ENCODE assay signal across 36 cellular contexts in genomic region chr2:227433171-227433570, GRCh38. TPM values are rescaled to one million over a fixed set of nuclear protein-coding genes. Genes with fewer than 3 reads are reported as not detected.
"Had no signal": no experiment of that assay in that cellular context is flagged by ENCODE, and none has a peak within 500 bp of the region (broad histone marks: within the 10 kb centered on the region; RNA-seq: fewer than 3 reads in every experiment).

No MANE protein-coding gene starts in this region.

- ATAC-seq: activated CD4-positive, CD25-positive, alpha-beta regulatory T cell treated with anti-CD3 and anti-CD28 coated beads, Interleukin-2, amount 50 U/mL, for 24 hours; activated CD8-positive, alpha-beta T cell treated with anti-CD3 and anti-CD28 coated beads for 36 hours; activated T-cell treated with anti-CD3 and anti-CD28 coated beads, Interleukin-2, amount 50 U/mL, for 4 hours; activated T-helper 17 cell treated with anti-CD3 and anti-CD28 coated beads, Interleukin-2, amount 50 U/mL, for 72 hours; foreskin keratinocyte; gastrocnemius medialis; heart left ventricle; T-helper 17 cell had no signal

- DNase-seq: activated B cell treated with CpG ODN at 0.5 μM for 24 hours; activated CD4-positive, alpha-beta T cell treated with anti-CD3 and anti-CD28 coated beads for 48 hours; activated CD4-positive, alpha-beta T cell treated with anti-CD3 and anti-CD28 coated beads, Interleukin-2, amount 50 U/mL, for 1 hour; activated CD4-positive, alpha-beta T cell treated with anti-CD3 and anti-CD28 coated beads, Interleukin-2, amount 50 U/mL, for 48 hours; activated CD8-positive, alpha-beta memory T cell treated with anti-CD3 and anti-CD28 coated beads for 24 hours; activated CD8-positive, alpha-beta T cell treated with anti-CD3 and anti-CD28 coated beads for 36 hours; activated effector memory CD4-positive, alpha-beta T cell treated with Interleukin-2 at 50 U/mL for 16 hours; activated gamma-delta T cell treated with Interleukin-2 at 50 U/mL for 16 hours; activated naive CD4-positive, alpha-beta T cell treated with anti-CD3 and anti-CD28 coated beads, Interleukin-2, amount 50 U/mL, for 16 hours; activated naive CD4-positive, alpha-beta T cell treated with Interleukin-2 at 50 U/mL for 16 hours; activated T-cell treated with anti-CD3 and anti-CD28 coated beads, Interleukin-2, amount 50 U/mL, for 4 hours; adrenal gland; amygdala; central memory CD4-positive, alpha-beta T cell; cerebellar nuclear complex; colonic mucosa; effector CD8-positive, alpha-beta T cell; erythroblast; foreskin keratinocyte; gastrocnemius medialis; glutamatergic neuron; heart left ventricle; T-helper 1 cell; T-helper 17 cell; T1000; WERI-Rb-1 had no signal

- H3K4me1 Mint-ChIP-seq: activated B cell treated with CpG ODN at 0.5 μM for 24 hours, brain, T-helper 17 cell had no signal

- H3K36me3 Mint-ChIP-seq: brain had no signal

- H3K4me1 ChIP-seq: adrenal gland, ascending aorta, breast epithelium, colonic mucosa, esophagus muscularis mucosa, foreskin keratinocyte, gastrocnemius medialis had no signal

- H3K27me3 ChIP-seq: adrenal gland, ascending aorta, breast epithelium, cardiac muscle cell, colonic mucosa, esophagus muscularis mucosa, foreskin keratinocyte, gastrocnemius medialis, heart left ventricle had no signal

- H3K27ac Mint-ChIP-seq: activated B cell treated with CpG ODN at 0.5 μM for 24 hours; activated CD8-positive, alpha-beta T cell treated with anti-CD3 and anti-CD28 coated beads for 36 hours; activated naive CD8-positive, alpha-beta T cell; activated T-helper 17 cell treated with anti-CD3 and anti-CD28 coated beads, Interleukin-2, amount 50 U/mL, for 72 hours; brain; T-helper 17 cell; T-helper 2 cell treated with Interferon-gamma antibody and Interleukin-4, amounts not matched to agents 5 μg/mL and 100 μg/mL, for 36 hours had no signal

- H3K4me3 ChIP-seq: adrenal gland, ascending aorta, breast epithelium, cardiac muscle cell, colonic mucosa, esophagus muscularis mucosa, heart left ventricle had no signal

- H3K4me3 Mint-ChIP-seq: activated B cell treated with CpG ODN at 0.5 μM for 24 hours; activated CD8-positive, alpha-beta T cell treated with anti-CD3 and anti-CD28 coated beads for 36 hours; activated naive CD8-positive, alpha-beta T cell; activated T-cell treated with anti-CD3 and anti-CD28 coated beads, Interleukin-2, amount 50 U/mL, for 4 hours; activated T-helper 17 cell treated with anti-CD3 and anti-CD28 coated beads, Interleukin-2, amount 50 U/mL, for 72 hours; brain; T-helper 17 cell; T-helper 2 cell treated with Interferon-gamma antibody and Interleukin-4, amounts not matched to agents 5 μg/mL and 100 μg/mL, for 36 hours had no signal

- H3K27me3 Mint-ChIP-seq: activated B cell treated with CpG ODN at 0.5 μM for 24 hours; activated CD8-positive, alpha-beta T cell treated with anti-CD3 and anti-CD28 coated beads for 36 hours; activated naive CD8-positive, alpha-beta T cell; activated T-helper 17 cell treated with anti-CD3 and anti-CD28 coated beads, Interleukin-2, amount 50 U/mL, for 72 hours; T-helper 17 cell had no signal

- H3K36me3 ChIP-seq: adrenal gland, ascending aorta, breast epithelium, cardiac muscle cell, colonic mucosa, esophagus muscularis mucosa, gastrocnemius medialis, heart left ventricle, WERI-Rb-1 had no signal

- H3K27ac ChIP-seq: adrenal gland, ascending aorta, breast epithelium, cardiac muscle cell, colonic mucosa, esophagus muscularis mucosa, foreskin keratinocyte, gastrocnemius medialis, heart left ventricle, WERI-Rb-1 had no signal

- H3K9me3 ChIP-seq: adrenal gland, colonic mucosa, gastrocnemius medialis had no signal

RNA-seq across cellular contexts. Expression of gene SCYGR1, which starts 45.4 kb away (rescaled TPM):
- total RNA-seq: activated B cell treated with CpG ODN at 0.5 μM for 24 hours; activated CD8-positive, alpha-beta T cell treated with anti-CD3 and anti-CD28 coated beads for 36 hours; activated T-cell treated with anti-CD3 and anti-CD28 coated beads, Interleukin-2, amount 50 U/mL, for 4 hours; activated T-helper 17 cell treated with anti-CD3 and anti-CD28 coated beads, Interleukin-2, amount 50 U/mL, for 72 hours; adrenal gland; ascending aorta; breast epithelium; cardiac muscle cell; colonic mucosa; dermis microvascular lymphatic vessel endothelial cell; esophagus muscularis mucosa; foreskin keratinocyte; gastrocnemius medialis; heart left ventricle; T-helper 17 cell had no signal
- polyA plus RNA-seq: adrenal gland, cardiac muscle cell, foreskin keratinocyte, heart left ventricle had no signal

RNA-seq across cellular contexts. Expression of gene TM4SF20, which starts 54.1 kb away (rescaled TPM):
- total RNA-seq: activated B cell treated with CpG ODN at 0.5 μM for 24 hours; activated CD8-positive, alpha-beta T cell treated with anti-CD3 and anti-CD28 coated beads for 36 hours; activated T-helper 17 cell treated with anti-CD3 and anti-CD28 coated beads, Interleukin-2, amount 50 U/mL, for 72 hours; ascending aorta; breast epithelium; cardiac muscle cell; dermis microvascular lymphatic vessel endothelial cell; esophagus muscularis mucosa; foreskin keratinocyte; gastrocnemius medialis; heart left ventricle; T-helper 17 cell had no signal
- polyA plus RNA-seq: adrenal gland, cardiac muscle cell, foreskin keratinocyte, heart left ventricle had no signal
